ENCODE assay signal across 8 cellular contexts in genomic region chr7:51316666-51317581, GRCh38. TPM values are rescaled to one million over a fixed set of nuclear protein-coding genes. Genes with fewer than 3 reads are reported as not detected.
A peak's percentile ranks its signal among the peaks of the same experiment; 100 is the strongest.
DNase-seq lines count a peak whose midpoint lies in the region; TF ChIP-seq lines count a peak whose summit lies in the region.

Gene COBL, minus strand, starts transcription at chr7:51316809. Its CDS starts 176 bp downstream, at chr7:51316633.

- no peaks in the 10 kb centered on the region for H3K4me1 Mint-ChIP-seq in activated CD4-positive, alpha-beta T cell treated with anti-CD3 and anti-CD28 coated beads, Interleukin-2, amount 10 ng/mL, durations not matched to agents 7 days and 5 days
- H3K4me1 Mint-ChIP-seq in activated CD4-positive, alpha-beta T cell treated with anti-CD3 and anti-CD28 coated beads, Interleukin-2, amount 10 ng/mL, durations not matched to agents 24 days and 14 days, result no peaks in the 10 kb centered on the region

- H3K27ac Mint-ChIP-seq in activated CD4-positive, alpha-beta T cell treated with anti-CD3 and anti-CD28 coated beads, Interleukin-2, amount 10 ng/mL, durations not matched to agents 7 days and 5 days, result no peak within 1 kb of the TSS
- H3K27ac Mint-ChIP-seq in activated CD4-positive, alpha-beta T cell treated with anti-CD3 and anti-CD28 coated beads, Interleukin-2, amount 10 ng/mL, durations not matched to agents 24 days and 14 days, result no peak within 1 kb of the TSS

- peak within 1 kb of the TSS; percentile 94 for H3K4me3 ChIP-seq in iPS-20b (ENCODE audit: low read length)
- peak within 1 kb of the TSS; percentile 63 for H3K4me3 ChIP-seq in skeletal muscle satellite cell (ENCODE audit: low read length)

- H3K4me3 Mint-ChIP-seq in activated CD4-positive, alpha-beta T cell treated with anti-CD3 and anti-CD28 coated beads, Interleukin-2, amount 10 ng/mL, durations not matched to agents 7 days and 5 days, result peak within 1 kb of the TSS; percentile 16
- H3K4me3 Mint-ChIP-seq in activated CD4-positive, alpha-beta T cell treated with anti-CD3 and anti-CD28 coated beads, Interleukin-2, amount 10 ng/mL, durations not matched to agents 24 days and 14 days, result no peak within 1 kb of the TSS

- H3K36me3 ChIP-seq in iPS-20b (ENCODE audit: insufficient read depth, low read depth, low read length) (no peaks in the 10 kb centered on the region), skeletal muscle satellite cell (ENCODE audit: insufficient read depth, low read length) (no peaks in the 10 kb centered on the region)

- H3K9ac ChIP-seq in iPS-20b (ENCODE audit: low read depth, low read length) (peak within 1 kb of the TSS; percentile 63), skeletal muscle satellite cell (ENCODE audit: low read depth, low read length) (no peak within 1 kb of the TSS)

- POLR2A ChIA-PET in activated CD4-positive, alpha-beta T cell treated with anti-CD3 and anti-CD28 coated beads, Interleukin-2, amount 10 ng/mL, durations not matched to agents 7 days and 5 days (lab: Charles Lee), result no interaction called here

- CTCF ChIA-PET in activated CD4-positive, alpha-beta T cell treated with anti-CD3 and anti-CD28 coated beads, Interleukin-2, amount 10 ng/mL, durations not matched to agents 7 days and 5 days (lab: Charles Lee), result interaction anchor here (0.6 kb wide), 1 partner anchor 1690 kb away, joined by 3 read pairs; no protein-coding TSS in a partner anchor

- no peaks in the 10 kb centered on the region for H3K9me3 ChIP-seq in iPS-20b (ENCODE audit: insufficient read depth, low read depth, low read length)
- no peaks in the 10 kb centered on the region for H3K9me3 ChIP-seq in skeletal muscle satellite cell (replicated peaks; ENCODE audit: low read length)

- H3K4me1 ChIP-seq in iPS-20b (ENCODE audit: insufficient read depth, low read length) (peaks cover 23% of the 10 kb centered on the region), skeletal muscle satellite cell (ENCODE audit: control insufficient read depth, insufficient read depth, low read length) (peaks cover 13% of the 10 kb centered on the region)

- intact Hi-C loops in activated CD4-positive, alpha-beta T cell treated with anti-CD3 and anti-CD28 coated beads, Interleukin-2, amount 10 ng/mL, durations not matched to agents 24 days and 14 days (cut with micrococcal nuclease), result no loop called here

- H3K27me3 ChIP-seq in iPS-20b (ENCODE audit: insufficient read depth, low read length) (peaks cover 55% of the 10 kb centered on the region), skeletal muscle satellite cell (ENCODE audit: control insufficient read depth, insufficient read depth, low read length) (peaks cover 41% of the 10 kb centered on the region)

- no peaks in the 10 kb centered on the region for H3K9me3 Mint-ChIP-seq in activated CD4-positive, alpha-beta T cell treated with anti-CD3 and anti-CD28 coated beads, Interleukin-2, amount 10 ng/mL, durations not matched to agents 7 days and 5 days
- H3K9me3 Mint-ChIP-seq in activated CD4-positive, alpha-beta T cell treated with anti-CD3 and anti-CD28 coated beads, Interleukin-2, amount 10 ng/mL, durations not matched to agents 24 days and 14 days, result no peaks in the 10 kb centered on the region

- no peak for TF ChIP-seq POLR2A in erythroblast (IDR thresholded peaks at IDR 0.05; ENCODE audit: low read length)

- peaks cover 56% of the 10 kb centered on the region for H3K27me3 Mint-ChIP-seq in activated CD4-positive, alpha-beta T cell treated with anti-CD3 and anti-CD28 coated beads, Interleukin-2, amount 10 ng/mL, durations not matched to agents 7 days and 5 days
- H3K27me3 Mint-ChIP-seq in activated CD4-positive, alpha-beta T cell treated with anti-CD3 and anti-CD28 coated beads, Interleukin-2, amount 10 ng/mL, durations not matched to agents 24 days and 14 days, result peaks cover 44% of the 10 kb centered on the region

- no peaks in the 10 kb centered on the region for H3K36me3 Mint-ChIP-seq in activated CD4-positive, alpha-beta T cell treated with anti-CD3 and anti-CD28 coated beads, Interleukin-2, amount 10 ng/mL, durations not matched to agents 7 days and 5 days (ENCODE audit: low read depth)
- no peaks in the 10 kb centered on the region for H3K36me3 Mint-ChIP-seq in activated CD4-positive, alpha-beta T cell treated with anti-CD3 and anti-CD28 coated beads, Interleukin-2, amount 10 ng/mL, durations not matched to agents 24 days and 14 days (ENCODE audit: low read depth)

- 3 to 6% (median 4%) methylated on average over 55 to 94 of the region's 94 CpGs for WGBS in adipose tissue, 3 donors

- peak within 1 kb of the TSS; percentile 80 for H3K4me2 ChIP-seq in skeletal muscle satellite cell (ENCODE audit: low read length)

- H3K27ac ChIP-seq in adipose tissue (ENCODE audit: low read depth, low read length) (peak within 1 kb of the TSS; percentile 28), iPS-20b (ENCODE audit: low read length) (no peak within 1 kb of the TSS)

- DNase-seq in activated CD4-positive, alpha-beta T cell treated with anti-CD3 and anti-CD28 coated beads, Interleukin-2, amount 10 ng/mL, durations not matched to agents 7 days and 5 days, result no peak
- DNase-seq in activated CD4-positive, alpha-beta T cell treated with anti-CD3 and anti-CD28 coated beads, Interleukin-2, amount 10 ng/mL, durations not matched to agents 24 days and 14 days, result no peak
- no peak for DNase-seq in SHP77 treated with DMSO at 0.1 percent for 48 hours (lab: John Stamatoyannopoulos, UW)
- no peak for DNase-seq in NCI-H187 treated with DMSO at 0.1 percent for 48 hours (lab: John Stamatoyannopoulos, UW)
- DNase-seq in erythroblast (lab: John Stamatoyannopoulos, UW), result no peak

RNA-seq across cellular contexts. Expression of gene COBL, which starts in this region (rescaled TPM):
- total RNA-seq in activated CD4-positive, alpha-beta T cell treated with anti-CD3 and anti-CD28 coated beads, Interleukin-2, amount 10 ng/mL, durations not matched to agents 7 days and 5 days, result not detected
- not detected in 2 replicates for total RNA-seq in activated CD4-positive, alpha-beta T cell treated with anti-CD3 and anti-CD28 coated beads, Interleukin-2, amount 10 ng/mL, durations not matched to agents 24 days and 14 days
- 1 to 10 TPM; 1.8 to 8.0 (median 4.8) TPM for polyA plus RNA-seq in adipose tissue
- under 0.01 and 1.3 TPM in 2 replicates for total RNA-seq in skeletal muscle satellite cell (2012; rRNA removed)
